ENCODE assay signal across 16 cellular contexts in genomic region chr7:131553906-131554305, GRCh38. TPM values are rescaled to one million over a fixed set of nuclear protein-coding genes. Genes with fewer than 3 reads are reported as not detected.
A peak's percentile ranks its signal among the peaks of the same experiment; 100 is the strongest.
DNase-seq lines count a peak whose midpoint lies in the region; ATAC-seq, FAIRE-seq and TF ChIP-seq lines count a peak whose summit lies in the region.
"Had no signal": no experiment of that assay in that cellular context is flagged by ENCODE, and none has a peak within 500 bp of the region (broad histone marks: within the 10 kb centered on the region; RNA-seq: fewer than 3 reads in every experiment).

No MANE protein-coding gene starts in this region.

- H3K27ac ChIP-seq in HUES64 (ENCODE audit: low read depth, low read length) (0 out of 2 replicates have a peak overlapping the region, but pooled peaks have one; percentile 26), H1 (ENCODE audit: low read depth, low read length) (no peak overlapping the region), lower lobe of right lung (no peak overlapping the region), thyroid gland (peak overlapping the region in 2 of 3 donors; percentile 36 to 37)
- H3K27ac ChIP-seq: SK-N-MC, thoracic aorta had no signal

- CTCF ChIA-PET in H1 (lab: Charles Lee; ENCODE audit: partially characterized antibody): interaction anchor here (0.9 to 15.1 kb wide), 15 partner anchors 8 to 138 kb away, joined by 3 to 164 read pairs (median 6); no protein-coding TSS in a partner anchor

- H3K4me1 ChIP-seq in HUES64 (ENCODE audit: insufficient read depth, low read length) (peaks cover 61% of the 10 kb centered on the region), H1 (replicated peaks in 1 of 4; ENCODE audit: control insufficient read depth in 3 of 4, insufficient read depth in 4 of 4, low read length in 3 of 4) (peaks cover 15 to 45% (median 28%) of the 10 kb centered on the region in 4 experiments), lower lobe of right lung (peaks cover 19% of the 10 kb centered on the region), thyroid gland (peaks cover 19 to 24% of the 10 kb centered on the region in 2 donors)

- H4K91ac ChIP-seq in H1 (replicated peaks; ENCODE audit: insufficient read length, low read length): no peak overlapping the region

- H4K8ac ChIP-seq in H1 (ENCODE audit: extremely low read depth, insufficient read depth, low read length): no peak overlapping the region

- WGBS in HUES64: 28% methylated on average over 4 of the region's 4 CpGs
- 35% methylated on average over 4 of the region's 4 CpGs; no CpG with 5 or more reads in 1 of the 2 experiments for WGBS in H1 (ENCODE audit: extremely low coverage in 1 of 2, insufficient coverage in 1 of 2, insufficient read length in 1 of 2, insufficient replicate concordance in 2 of 2, low coverage in 1 of 2, low lambda C conversion rate in 2 of 2, missing lambda C conversion rate in 1 of 2), 2 experiments
- WGBS in thyroid gland, 2 donors: 58 to 73% methylated on average over 4 of the region's 4 CpGs

- H3K9ac ChIP-seq in HUES64 (ENCODE audit: low read depth, low read length) (peak overlapping the region; percentile 78), H1 (replicated peaks in 1 of 4; ENCODE audit: extremely low read depth in 1 of 4, low read depth in 3 of 4, low read length in 3 of 4) (peak overlapping the region in 3 of 4 experiments; percentile 45 to 86 (median 78); a peak in 4 of 7 replicates)

- H3K4me3 ChIP-seq in HUES64 (ENCODE audit: low read length): peak overlapping the region; percentile 97
- H3K4me3 ChIP-seq in H1 (ENCODE audit: extremely low read depth in 1 of 4, insufficient read depth in 2 of 4, low read depth in 3 of 4, low read length in 4 of 4): peak overlapping the region; percentile 84 to 96 (median 92)
- H3K4me3 ChIP-seq in lower lobe of right lung: peak overlapping the region; percentile 77
- H3K4me3 ChIP-seq in thyroid gland (replicated peaks in 1 of 3): peak overlapping the region in 1 of 3 donors; percentile 57

- POLR2A ChIA-PET in H1 (lab: Charles Lee; ENCODE audit: partially characterized antibody): interaction anchor here (0.8 to 17.7 kb wide), 18 partner anchors 9 to 102 kb away, joined by 3 to 108 read pairs (median 4); no protein-coding TSS in a partner anchor

- no peak for DNase-seq in H1 (ENCODE audit: low read depth in 1 of 2, low spot score in 2 of 2)
- no peak for DNase-seq in lower lobe of right lung
- DNase-seq in thyroid gland: no peak
- no peak for DNase-seq in NCI-H1105 (lab: John Stamatoyannopoulos, UW)
- no peak for DNase-seq in central memory CD4-positive, alpha-beta T cell
- no peak for DNase-seq in COLO668 (lab: John Stamatoyannopoulos, UW; ENCODE audit: unreplicated experiment)
- DNase-seq: activated CD8-positive, alpha-beta T cell treated with anti-CD3 and anti-CD28 coated beads, Interleukin-2, amount 10 ng/mL, durations not matched to agents 7 days and 5 days; amniotic stem cell; CD4-positive, CD25-positive, alpha-beta regulatory T cell; immature natural killer cell; NCI-H1105 treated with DMSO at 0.1 percent for 48 hours had no signal

- intact Hi-C loops in lower lobe of right lung (cut with DNase I): no loop called here
- intact Hi-C loops in thyroid gland (cut with DNase I): no loop called here

- H2BK15ac ChIP-seq in H1 (ENCODE audit: low read length): no peak overlapping the region

- TF ChIP-seq RAD21 in H1 (IDR thresholded peaks at IDR 0.05 in 1 of 2, conservative IDR thresholded peaks at IDR 0.05 in 1 of 2; ENCODE audit: low read depth in 2 of 2, low read length in 2 of 2): no peak

- H2BK12ac ChIP-seq in H1 (ENCODE audit: low read depth, low read length): no peak overlapping the region; the same call in 1 of the 2 replicates

- peak in 1 of 2 experiments; percentile 43; a peak in 1 of 3 replicates for TF ChIP-seq POLR2A in H1 (IDR thresholded peaks at IDR 0.05; ENCODE audit: control extremely low read depth in 1 of 2, low read depth in 2 of 2, low read length in 2 of 2)
- no peak for TF ChIP-seq POLR2A in thyroid gland (IDR thresholded peaks at IDR 0.05)

- no peak overlapping the region for H2BK20ac ChIP-seq in H1 (ENCODE audit: low read length)

- peak overlapping the region; percentile 84; the same call in 1 of the 2 replicates for H2BK5ac ChIP-seq in H1 (ENCODE audit: low read depth, low read length)

- H4K5ac ChIP-seq in H1 (ENCODE audit: insufficient read length, low read depth, low read length): no peak overlapping the region

- peak overlapping the region; percentile 64; the same call in 1 of the 2 replicates for H3K18ac ChIP-seq in H1 (ENCODE audit: extremely low read depth, low read length)

- H3K14ac ChIP-seq in H1 (ENCODE audit: insufficient read length): no peak overlapping the region

- H3K9me3 ChIP-seq in HUES64 (ENCODE audit: insufficient read depth, low read depth, low read length) (no peaks in the 10 kb centered on the region), H1 (ENCODE audit: insufficient read depth in 2 of 2, low read depth in 1 of 2, low read length in 1 of 2) (no peaks in the 10 kb centered on the region), lower lobe of right lung (no peaks in the 10 kb centered on the region), thyroid gland (no peaks in the 10 kb centered on the region)
- H3K9me3 ChIP-seq: thoracic aorta had no signal

- no peak overlapping the region for H2AK5ac ChIP-seq in H1 (ENCODE audit: low read depth, low read length)

- H2AFZ ChIP-seq in H1 (ENCODE audit: low read length): no peak overlapping the region

- ATAC-seq in lower lobe of right lung: no peak
- ATAC-seq: activated CD8-positive, alpha-beta T cell treated with anti-CD3 and anti-CD28 coated beads, Interleukin-2, amount 10 ng/mL, durations not matched to agents 7 days and 5 days had no signal

- peaks cover 32% of the 10 kb centered on the region for H3K23me2 ChIP-seq in H1 (ENCODE audit: low read depth, low read length)

- H3K27me3 ChIP-seq in HUES64 (ENCODE audit: insufficient read depth, low read length) (peaks cover 13% of the 10 kb centered on the region; the same call in 1 of the 2 replicates), H1 (replicated peaks in 1 of 4; ENCODE audit: control insufficient read depth in 3 of 4, extremely low read depth in 1 of 4, insufficient read depth in 3 of 4, low read length in 3 of 4) (no peaks in the 10 kb centered on the region), lower lobe of right lung (ENCODE audit: low read depth) (peaks cover 8% of the 10 kb centered on the region), thyroid gland (no peaks in the 10 kb centered on the region)

- H3K56ac ChIP-seq in H1 (replicated peaks; ENCODE audit: insufficient read length, low read depth, low read length): peak overlapping the region; percentile 7

- no peak for FAIRE-seq in H1 (lab: Jason Lieb, UNC)
- FAIRE-seq: GM12892, TTC549 had no signal

- H3K36me3 ChIP-seq in HUES64 (ENCODE audit: insufficient read depth, low read length) (peaks cover 64% of the 10 kb centered on the region), H1 (ENCODE audit: control insufficient read depth in 2 of 4, insufficient read depth in 4 of 4, low read length in 3 of 4) (peaks cover 2 to 69% (median 26%) of the 10 kb centered on the region in 4 experiments; a peak in 6 of 8 replicates), lower lobe of right lung (no peaks in the 10 kb centered on the region), thyroid gland (no peaks in the 10 kb centered on the region)
- H3K36me3 ChIP-seq: thoracic aorta had no signal

- H3K79me1 ChIP-seq in H1 (ENCODE audit: low read depth, low read length): no peaks in the 10 kb centered on the region; the same call in 1 of the 2 replicates

- TF ChIP-seq EP300 in H1 (IDR thresholded peaks at IDR 0.05; ENCODE audit: borderline replicate concordance in 1 of 2, low read depth in 2 of 2, low read length in 2 of 2): no peak

- no peak overlapping the region for H2BK120ac ChIP-seq in H1 (replicated peaks; ENCODE audit: low read depth, low read length)

- H3K79me2 ChIP-seq in H1 (ENCODE audit: control insufficient read depth in 1 of 2, insufficient read depth in 2 of 2, low read length in 2 of 2): peaks cover 72 to 81% of the 10 kb centered on the region in 2 experiments

- peak overlapping the region; percentile 99 to 100 for H3K4me2 ChIP-seq in H1 (ENCODE audit: insufficient read depth in 1 of 2, low read depth in 2 of 2, low read length in 2 of 2)

- H3K23ac ChIP-seq in H1 (ENCODE audit: insufficient read length): no peak overlapping the region

- TF ChIP-seq CTCF in H1 (IDR thresholded peaks at IDR 0.05; ENCODE audit: control extremely low read depth in 1 of 3, insufficient read depth in 1 of 3, low read depth in 1 of 3, low read length in 3 of 3): no peak
- no peak for TF ChIP-seq CTCF in lower lobe of right lung (IDR thresholded peaks at IDR 0.05)
- no peak for TF ChIP-seq CTCF in thyroid gland (IDR thresholded peaks at IDR 0.05)

- no peak overlapping the region for H3K4ac ChIP-seq in H1 (replicated peaks; ENCODE audit: insufficient read length, low read depth, low read length)

- peaks cover 52 to 53% of the 10 kb centered on the region in 2 experiments for H4K20me1 ChIP-seq in H1 (replicated peaks in 1 of 2; ENCODE audit: control insufficient read depth in 1 of 2, insufficient read depth in 2 of 2, low read length in 2 of 2)

TF ChIP-seq in H1, 55 proteins besides CTCF, POLR2A, EP300 and RAD21 (continues in another document):
- TF ChIP-seq SIN3A (conservative IDR thresholded peaks at IDR 0.05 in 1 of 2, IDR thresholded peaks at IDR 0.05 in 1 of 2; ENCODE audit: low read depth in 1 of 2, low read length in 2 of 2) (0 out of 4 replicates have a peak, but pooled peaks have one; percentile 6 to 43), KDM5A (IDR thresholded peaks at IDR 0.05; ENCODE audit: low read length) (0 out of 2 replicates have a peak, but pooled peaks have one; percentile 13), TEAD4 (IDR thresholded peaks at IDR 0.05; ENCODE audit: low read depth, low read length) (no peak)

RNA-seq across cellular contexts. Expression of gene PODXL, which starts 2.5 kb away (rescaled TPM):
- polyA plus RNA-seq in HUES64 (2013, experiment 1 of 2): 315 TPM
- 331 TPM for polyA plus RNA-seq in HUES64 (2013, experiment 2 of 2)
- total RNA-seq in H1 (2021; fragmentation: NEBNext Ultra II Directional; extraction: Animal tissue kit (Norgen Biotek cat#: 25700)): 925 and 945 TPM in 2 replicates
- 638 and 872 TPM in 2 replicates for polyA plus RNA-seq in H1 (2011; rRNA removed)
- polyA plus RNA-seq in H1 (2011; cell fraction: cytosol; rRNA removed): 613 TPM
- 1,168 TPM for polyA plus RNA-seq in H1 (2011; cell fraction: nucleus; rRNA removed)
- 630 to 776 TPM (median 695 TPM) in 4 replicates for polyA plus RNA-seq in H1 (2012, experiment 1 of 2)
- 245 TPM for polyA plus RNA-seq in H1 (2012, experiment 2 of 2)
- 1,216 TPM for polyA plus RNA-seq in H1 (2013, experiment 1 of 2)
- polyA plus RNA-seq in H1 (2013, experiment 2 of 2): 1,270 TPM
- polyA minus RNA-seq in H1 (2011; rRNA and poly(A)+ RNA removed): 937 and 993 TPM in 2 replicates
- 707 TPM for polyA minus RNA-seq in H1 (2011; cell fraction: cytosol; rRNA and poly(A)+ RNA removed)
- 436 TPM for polyA minus RNA-seq in H1 (2011; cell fraction: nucleus; rRNA and poly(A)+ RNA removed)
- total RNA-seq in lower lobe of right lung: 116 TPM
- 100 to 1,000 TPM in 1 of 4 donors, 10 to 100 TPM in 3; 47.7 to 125 (median 56.3) TPM for total RNA-seq in thyroid gland

Comparison
In these comparisons a context has a peak if more than half of its experiments do, and no peak if none do; other contexts are left out.
1. H3K27ac ChIP-seq: peak in HUES64 (single experiment) and thyroid gland (2 of 3); none in H1 (single experiment) and lower lobe of right lung (single experiment).